1 cellular context compared by ENCODE assay signal in genomic region chr3:108090701-108091497, GRCh38.
TF ChIP-seq lines count a peak whose summit lies in the region.

Gene CD47, minus strand, starts transcription at chr3:108091031. Its CDS starts 123 bp downstream, at chr3:108090908.

TF ChIP-seq in GM23338, 12 proteins besides CTCF, POLR2A, EP300 and RAD21 (continued from another document):
- TF ChIP-seq ETS1 (IDR thresholded peaks at IDR 0.05) (no peak), ZNF462 (CRISPR knock-in tag; IDR thresholded peaks at IDR 0.05) (no peak), POLR2AphosphoS5 (IDR thresholded peaks at IDR 0.05; ENCODE audit: low read depth) (peak; percentile 61), STAT1 (IDR thresholded peaks at IDR 0.05; ENCODE audit: unreplicated experiment) (no peak), EZH2phosphoT487 (IDR thresholded peaks at IDR 0.05; ENCODE audit: unreplicated experiment) (no peak), JUNB (IDR thresholded peaks at IDR 0.05; ENCODE audit: unreplicated experiment) (no peak)
